Comparison of ENCODE assay signal across 30 cellular contexts in the genomic region with DNA sequence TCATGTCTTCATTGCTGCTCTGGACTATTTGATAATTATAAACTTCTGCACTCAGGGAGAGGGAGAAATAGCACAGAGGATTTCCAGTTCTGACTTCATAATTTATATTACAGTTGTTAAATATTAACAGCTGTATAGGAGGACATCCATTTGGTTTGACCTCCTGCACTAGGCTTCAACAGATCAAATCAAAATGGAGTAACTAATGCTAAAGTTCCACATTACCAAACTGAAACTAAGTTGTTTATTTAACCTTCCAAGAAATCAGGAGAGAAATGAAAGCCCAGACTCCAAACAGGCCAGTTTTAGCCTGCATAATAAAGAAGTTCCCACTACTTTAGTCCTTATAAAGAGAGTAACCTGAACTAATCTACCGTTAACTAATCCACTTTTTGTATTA. TPM values are rescaled to one million over a fixed set of nuclear protein-coding genes. Genes with fewer than 3 reads are reported as not detected.
A peak's percentile ranks its signal among the peaks of the same experiment; 100 is the strongest.
DNase-seq lines count a peak whose midpoint lies in the region; ATAC-seq, FAIRE-seq and TF ChIP-seq lines count a peak whose summit lies in the region.
"Had no signal": no experiment of that assay in that cellular context is flagged by ENCODE, and none has a peak within 500 bp of the region (broad histone marks: within the 10 kb centered on the region; RNA-seq: fewer than 3 reads in every experiment).

No MANE protein-coding gene starts in this region.

- no peaks in the 10 kb centered on the region for H3K9me3 ChIP-seq in T-helper 17 cell (ENCODE audit: control insufficient read depth, low read length, poor library complexity, severe bottlenecking)
- H3K9me3 ChIP-seq in keratinocyte (ENCODE audit: control insufficient read depth, low read depth, low read length), result no peaks in the 10 kb centered on the region
- H3K9me3 ChIP-seq: Caco-2 had no signal

- DNase-seq in T-helper 17 cell (no peak), keratinocyte (ENCODE audit: low read depth, low spot score) (no peak), renal cortical epithelial cell (ENCODE audit: low read depth) (peak; percentile 7), caudate nucleus (lab: John Stamatoyannopoulos, UW) (no peak), GM03348 (ENCODE audit: low spot score) (no peak)
- DNase-seq: Caco-2; CD8-positive, alpha-beta T cell; NCI-H1048; NCI-H1417; NCI-H1694 treated with DMSO at 0.1 percent for 48 hours; NCI-H2081; NCI-H2171; NCI-H345; NCI-H524 treated with DMSO at 0.1 percent for 48 hours; NCI-H774; SHP77 had no signal

- H3K9ac ChIP-seq in keratinocyte (ENCODE audit: control insufficient read depth, extremely low read depth, insufficient read depth, low read length), result no peak overlapping the region
- H3K9ac ChIP-seq: KMS-11 had no signal

- FAIRE-seq in keratinocyte (lab: Jason Lieb, UNC), result no peak
- FAIRE-seq: A204.1, G401.6, GM12891, GM19239 had no signal

- H3K27me3 ChIP-seq in ACC112 (ENCODE audit: insufficient read depth, low read length) (no peaks in the 10 kb centered on the region), keratinocyte (ENCODE audit: control insufficient read depth, extremely low read depth, insufficient read depth, low read length) (no peaks in the 10 kb centered on the region)

- ATAC-seq in T-helper 17 cell, result no peak
- ATAC-seq in GM18861 (IDR thresholded peaks at IDR 0.05; ENCODE audit: unreplicated experiment), result no peak
- ATAC-seq: CD8-positive, alpha-beta T cell; HCT116 had no signal

- H3K4me3 Mint-ChIP-seq in T-helper 17 cell, result no peak overlapping the region
- H3K4me3 Mint-ChIP-seq: B cell; CD8-positive, alpha-beta T cell had no signal

- dilution Hi-C loops in keratinocyte (cut with MboI; ENCODE audit: extremely low pct_ligation_motif_present, low sequenced_read_pairs), result no loop called here

- H2AFZ ChIP-seq in ACC112 (ENCODE audit: low read length, unreplicated experiment) (peak overlapping the region; percentile 63), keratinocyte (ENCODE audit: control insufficient read depth, low read length) (peak overlapping the region; percentile 45)

- peak overlapping the region; percentile 24 for H3K27ac Mint-ChIP-seq in T-helper 17 cell
- H3K27ac Mint-ChIP-seq: B cell; CD8-positive, alpha-beta T cell had no signal

- H3K4me1 ChIP-seq in ACC112 (ENCODE audit: control insufficient read depth, insufficient read depth, low read length, unreplicated experiment) (peaks cover 60% of the 10 kb centered on the region), keratinocyte (ENCODE audit: control insufficient read depth, extremely low read depth, insufficient read depth, low read length) (peaks cover 6% of the 10 kb centered on the region)
- H3K4me1 ChIP-seq: Caco-2 had no signal

- H3K4me1 Mint-ChIP-seq in T-helper 17 cell, result no peaks in the 10 kb centered on the region

- H3K4me3 ChIP-seq in ACC112 (ENCODE audit: low read depth, low read length) (no peak overlapping the region), keratinocyte (ENCODE audit: control insufficient read depth in 2 of 3, extremely low read depth in 1 of 3, insufficient read depth in 2 of 3, low read depth in 1 of 3, low read length in 3 of 3) (no peak overlapping the region)

- no peaks in the 10 kb centered on the region for H3K79me2 ChIP-seq in ACC112 (ENCODE audit: control insufficient read depth, insufficient read depth, low read length, unreplicated experiment)
- H3K79me2 ChIP-seq in keratinocyte (ENCODE audit: control insufficient read depth, insufficient read depth, low read length), result no peaks in the 10 kb centered on the region

- no peaks in the 10 kb centered on the region for H3K27me3 Mint-ChIP-seq in T-helper 17 cell
- H3K27me3 Mint-ChIP-seq: B cell had no signal

- peaks cover 3% of the 10 kb centered on the region for H3K36me3 Mint-ChIP-seq in T-helper 17 cell (ENCODE audit: low read depth)
- H3K36me3 Mint-ChIP-seq: CD8-positive, alpha-beta T cell had no signal

- no peak overlapping the region for H3K4me2 ChIP-seq in keratinocyte (ENCODE audit: control insufficient read depth, extremely low read depth, insufficient read depth, low read depth, low read length)
- H3K4me2 ChIP-seq: KMS-11 had no signal

- no peaks in the 10 kb centered on the region for H4K20me1 ChIP-seq in keratinocyte (ENCODE audit: control insufficient read depth, extremely low read depth, insufficient read depth, low read length)

- TF ChIP-seq CTCF in keratinocyte (optimal IDR thresholded peaks at IDR 0.05 in 1 of 3, IDR thresholded peaks at IDR 0.05 in 1 of 3, conservative IDR thresholded peaks at IDR 0.05 in 1 of 3; ENCODE audit: extremely low read depth in 1 of 3, insufficient read depth in 2 of 3, low read length in 3 of 3), result no peak

- no peaks in the 10 kb centered on the region for H3K9me1 ChIP-seq in keratinocyte (ENCODE audit: control insufficient read depth, extremely low read depth, insufficient read depth, low read length)

- no peaks in the 10 kb centered on the region for H3K36me3 ChIP-seq in ACC112 (ENCODE audit: insufficient read depth, low read length)
- no peaks in the 10 kb centered on the region for H3K36me3 ChIP-seq in keratinocyte (ENCODE audit: control insufficient read depth in 2 of 2, extremely low read depth in 1 of 2, insufficient read depth in 2 of 2, low read length in 2 of 2)

- H3K27ac ChIP-seq in ACC112 (ENCODE audit: low read depth, low read length) (peak overlapping the region; percentile 74; the same call in 1 of the 2 replicates), keratinocyte (ENCODE audit: control insufficient read depth, insufficient read depth, low read length) (no peak overlapping the region), caudate nucleus (ENCODE audit: low read depth, low read length) (no peak overlapping the region)
- H3K27ac ChIP-seq: C4-2B, KMS-11, RWPE1 had no signal

RNA-seq across cellular contexts. Expression of gene PLSCR2, which starts 4.6 kb away (rescaled TPM):
- total RNA-seq in T-helper 17 cell, result not detected
- polyA plus RNA-seq in keratinocyte, result not detected in 3 replicates
- polyA plus RNA-seq in keratinocyte (2011; ENCODE audit: low read depth), result not detected
- polyA plus RNA-seq in keratinocyte (2011; cell fraction: cytosol; rRNA removed), result not detected in 2 replicates
- polyA plus RNA-seq in keratinocyte (2011; cell fraction: nucleus; rRNA removed), result not detected in 2 replicates
- polyA plus RNA-seq in keratinocyte (2012; ENCODE audit: low replicate concordance), result not detected in 2 replicates
- polyA minus RNA-seq in keratinocyte, result not detected in 3 replicates
- not detected for polyA minus RNA-seq in keratinocyte (2011; cell fraction: cytosol; rRNA and poly(A)+ RNA removed)
- 2.2 TPM in 1 of 2 replicates, not detected in the other for polyA minus RNA-seq in keratinocyte (2011; cell fraction: nucleus; rRNA and poly(A)+ RNA removed)
- 1.4 TPM in 1 of 2 replicates, not detected in the other for total RNA-seq in renal cortical epithelial cell
- total RNA-seq: Caco-2; CD8-positive, alpha-beta T cell; H4; IMR-90; SK-MEL-5 had no signal
- polyA plus RNA-seq: IMR-90 had no signal
